Comparison of ENCODE assay signal across 30 cellular contexts in genomic region chr11:48142886-48143285, GRCh38.
"Had no signal": no experiment of that assay in that cellular context is flagged by ENCODE, and none has a peak within 500 bp of the region (broad histone marks: within the 10 kb centered on the region; RNA-seq: fewer than 3 reads in every experiment).

No MANE protein-coding gene starts in this region.

- H3K4me1 ChIP-seq: adrenal gland, gastrocnemius medialis, right lobe of liver, uterus had no signal

- H3K36me3 ChIP-seq: uterus had no signal

- DNase-seq: activated CD4-positive, alpha-beta T cell treated with anti-CD3 and anti-CD28 coated beads for 1 hour; activated CD4-positive, alpha-beta T cell treated with anti-CD3 and anti-CD28 coated beads, Interleukin-2, amount 50 U/mL, for 1 hour; activated effector memory CD4-positive, alpha-beta T cell treated with Interleukin-2 at 50 U/mL for 16 hours; activated naive CD4-positive, alpha-beta T cell treated with Interleukin-2 at 50 U/mL for 16 hours; activated T-cell treated with anti-CD3 and anti-CD28 coated beads for 4 hours; activated T-cell treated with anti-CD3 and anti-CD28 coated beads, Interleukin-2, amount 50 U/mL, for 72 hours; adrenal gland; aorta; cortex of kidney; effector memory CD8-positive, alpha-beta T cell; erythroblast; gastrocnemius medialis; hippocampal formation; left colon; midbrain; naive thymus-derived CD8-positive, alpha-beta T cell; posterior cingulate gyrus; right lobe of liver; small intestine; stimulated activated CD4-positive, alpha-beta T cell treated with anti-CD3 and anti-CD28 coated beads, Interleukin-4, amount 100 ng/mL, for 24 hours; stimulated activated naive CD8-positive, alpha-beta T cell treated with anti-CD3 and anti-CD28 coated beads, Interleukin-15, amount 100 ng/mL, for 72 hours; substantia nigra; T-helper 2 cell; uterus had no signal

- H3K4me1 Mint-ChIP-seq: stimulated activated memory B cell treated with anti-CD40 and anti-IgM and Interleukin-4, amounts not matched to agents 10 μg/mL and 1 μg/mL and 100 μg/mL, for 72 hours; stimulated activated naive CD8-positive, alpha-beta T cell treated with anti-CD3 and anti-CD28 coated beads, Interleukin-15, amount 100 ng/mL, for 72 hours had no signal

- H3K9me3 Mint-ChIP-seq: activated T-cell treated with anti-CD3 and anti-CD28 coated beads, Interleukin-2, amount 50 U/mL, for 72 hours; brain; effector memory CD8-positive, alpha-beta T cell; naive thymus-derived CD8-positive, alpha-beta T cell; stimulated activated memory B cell treated with anti-CD40 and anti-IgM and Interleukin-4, amounts not matched to agents 10 μg/mL and 1 μg/mL and 100 μg/mL, for 72 hours; stimulated activated naive CD8-positive, alpha-beta T cell treated with anti-CD3 and anti-CD28 coated beads, Interleukin-15, amount 100 ng/mL, for 72 hours; type B pancreatic cell had no signal

- ATAC-seq: activated T-cell treated with anti-CD3 and anti-CD28 coated beads, Interleukin-2, amount 50 U/mL, for 72 hours; effector memory CD8-positive, alpha-beta T cell; gastrocnemius medialis; left colon; naive thymus-derived CD8-positive, alpha-beta T cell; right lobe of liver; stimulated activated memory B cell treated with anti-CD40 and anti-IgM and Interleukin-4, amounts not matched to agents 10 μg/mL and 1 μg/mL and 100 μg/mL, for 72 hours; stimulated activated naive CD8-positive, alpha-beta T cell treated with anti-CD3 and anti-CD28 coated beads, Interleukin-15, amount 100 ng/mL, for 72 hours had no signal

- H3K27me3 Mint-ChIP-seq: activated naive CD8-positive, alpha-beta T cell; brain; effector memory CD8-positive, alpha-beta T cell; naive thymus-derived CD8-positive, alpha-beta T cell; stimulated activated memory B cell treated with anti-CD40 and anti-IgM and Interleukin-4, amounts not matched to agents 10 μg/mL and 1 μg/mL and 100 μg/mL, for 72 hours; stimulated activated naive CD8-positive, alpha-beta T cell treated with anti-CD3 and anti-CD28 coated beads, Interleukin-15, amount 100 ng/mL, for 72 hours; type B pancreatic cell had no signal

- H3K27ac ChIP-seq: adrenal gland, cardiac muscle cell, gastrocnemius medialis, right lobe of liver, uterus had no signal

- H3K27me3 ChIP-seq: adrenal gland, cardiac muscle cell, gastrocnemius medialis, right lobe of liver, uterus had no signal

- FAIRE-seq: keratinocyte, small intestine had no signal

- H3K4me3 ChIP-seq: adrenal gland, cardiac muscle cell, gastrocnemius medialis, right lobe of liver, uterus had no signal

- H3K9me3 ChIP-seq: adrenal gland, gastrocnemius medialis, right lobe of liver, uterus had no signal

- H3K27ac Mint-ChIP-seq: activated naive CD8-positive, alpha-beta T cell; activated T-cell treated with anti-CD3 and anti-CD28 coated beads, Interleukin-2, amount 50 U/mL, for 72 hours; brain; stimulated activated memory B cell treated with anti-CD40 and anti-IgM and Interleukin-4, amounts not matched to agents 10 μg/mL and 1 μg/mL and 100 μg/mL, for 72 hours; stimulated activated naive CD8-positive, alpha-beta T cell treated with anti-CD3 and anti-CD28 coated beads, Interleukin-15, amount 100 ng/mL, for 72 hours; type B pancreatic cell had no signal

- H3K4me3 Mint-ChIP-seq: activated naive CD8-positive, alpha-beta T cell; activated T-cell treated with anti-CD3 and anti-CD28 coated beads, Interleukin-2, amount 50 U/mL, for 72 hours; brain; effector memory CD8-positive, alpha-beta T cell; naive thymus-derived CD8-positive, alpha-beta T cell; stimulated activated memory B cell treated with anti-CD40 and anti-IgM and Interleukin-4, amounts not matched to agents 10 μg/mL and 1 μg/mL and 100 μg/mL, for 72 hours; stimulated activated naive CD8-positive, alpha-beta T cell treated with anti-CD3 and anti-CD28 coated beads, Interleukin-15, amount 100 ng/mL, for 72 hours; type B pancreatic cell had no signal
